Comparison of ENCODE assay signal across 7 cellular contexts in the genomic region with DNA sequence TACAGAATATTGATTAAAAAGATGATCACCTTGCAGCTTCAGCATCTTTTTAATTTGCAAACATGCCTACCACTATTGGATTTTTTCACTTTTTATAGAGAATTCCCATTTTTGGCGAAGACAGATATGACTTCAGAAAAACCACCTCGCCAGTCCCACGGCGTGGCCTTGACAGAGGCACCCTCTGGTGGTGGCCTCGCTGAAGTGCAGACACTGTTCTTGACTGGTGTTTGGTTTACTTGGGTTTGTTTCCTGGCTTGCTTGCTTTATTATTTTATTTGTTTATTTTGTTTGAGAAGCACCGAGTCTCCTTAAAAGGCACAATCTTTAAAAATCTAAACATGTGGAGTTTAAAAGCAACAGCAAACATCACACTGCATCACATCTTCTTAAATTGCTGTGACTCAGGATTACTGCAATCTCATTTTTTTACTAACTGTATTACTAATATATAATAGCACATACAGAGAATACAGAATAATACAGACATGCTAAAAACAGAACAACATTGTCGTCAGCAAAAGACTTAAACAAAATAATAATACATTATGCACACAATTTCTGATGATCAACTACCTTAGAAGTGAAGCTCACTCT. TPM values are rescaled to one million over a fixed set of nuclear protein-coding genes. Genes with fewer than 3 reads are reported as not detected.
A peak's percentile ranks its signal among the peaks of the same experiment; 100 is the strongest.
DNase-seq lines count a peak whose midpoint lies in the region; ATAC-seq, FAIRE-seq and TF ChIP-seq lines count a peak whose summit lies in the region.

No MANE protein-coding gene starts in this region.

- H3K9me3 ChIP-seq in spleen = no peaks in the 10 kb centered on the region

- H3K4me1 ChIP-seq in spleen = peaks cover 0 to 3% (median 0%) of the 10 kb centered on the region in 6 donors

- CTCF ChIA-PET in GM10248 (lab: Yijun Ruan, JAX) = interaction anchor here (0.6 to 2.5 kb wide), 11 partner anchors 14 to 323 kb away, joined by 3 to 9 read pairs (median 3); no protein-coding TSS in a partner anchor

- TF ChIP-seq CTCF in GM10248 (IDR thresholded peaks at IDR 0.05; ENCODE audit: control extremely low read depth, extremely low read depth, low read depth, missing control alignments) (peak; percentile 98), spleen (IDR thresholded peaks at IDR 0.05 in 8 of 11, conservative IDR thresholded peaks at IDR 0.05 in 3 of 11) (peak; percentile 38 to 87 (median 69))

- POLR2A ChIA-PET in GM10248 (lab: Yijun Ruan, JAX) = no interaction called here

- intact Hi-C loops in spleen (cut with DNase I; ENCODE audit: low total_unique reads) = loop anchor here (10.0 kb wide), 1 partner anchor 820 kb away; no protein-coding TSS in a partner anchor

- DNase-seq in GM10248 (ENCODE audit: extremely low spot score) (peak; percentile 47), HTR-8/SVneo (ENCODE audit: insufficient read length, low spot score) (peak; percentile 1), SW480 (ENCODE audit: low spot score) (peak; percentile 12), anterior cingulate cortex (lab: John Stamatoyannopoulos, UW) (peak in 50 of 58 donors; percentile 0 to 72 (median 13)), hippocampal formation (lab: John Stamatoyannopoulos, UW) (peak; percentile 2 to 29), spleen (peak; percentile 86)

- no peak for FAIRE-seq in HTR-8/SVneo (lab: Jason Lieb, UNC)

- whole genome bisulfite sequencing in spleen, 5 donors = 3 to 6% (median 3%) methylated on average over 7 of the region's 7 CpGs

- H3K4me3 ChIP-seq in spleen = no peak overlapping the region

- H3K27me3 ChIP-seq in spleen (replicated peaks in 1 of 7) = peaks cover 0 to 4% (median 0%) of the 10 kb centered on the region in 7 donors

- no peaks in the 10 kb centered on the region for H3K36me3 ChIP-seq in spleen

- TF ChIP-seq POLR2A in spleen (IDR thresholded peaks at IDR 0.05) = no peak

- no peak overlapping the region for H3K27ac ChIP-seq in spleen

- peak; percentile 97 for ATAC-seq in GM21526 (IDR thresholded peaks at IDR 0.05; ENCODE audit: low FRiP score, unreplicated experiment)

RNA-seq across cellular contexts. Expression of a gene that starts 13.1 kb away (rescaled TPM):
- not detected for total RNA-seq in spleen
- polyA plus RNA-seq in spleen = not detected

RNA-seq across cellular contexts. Expression of a gene that starts 33.3 kb away (rescaled TPM):
- not detected for total RNA-seq in spleen
- polyA plus RNA-seq in spleen = not detected

Comparison
In these comparisons a context has a peak if more than half of its experiments do, and no peak if none do; other contexts are left out.
1. DNase-seq: peak in every context shown above with its lines; median percentile 86 in spleen; 47 in GM10248; 16 in hippocampal formation; 13 in anterior cingulate cortex; 12 in SW480; 1 in HTR-8/SVneo.